Comparison of ENCODE assay signal across 8 cellular contexts in the genomic region with DNA sequence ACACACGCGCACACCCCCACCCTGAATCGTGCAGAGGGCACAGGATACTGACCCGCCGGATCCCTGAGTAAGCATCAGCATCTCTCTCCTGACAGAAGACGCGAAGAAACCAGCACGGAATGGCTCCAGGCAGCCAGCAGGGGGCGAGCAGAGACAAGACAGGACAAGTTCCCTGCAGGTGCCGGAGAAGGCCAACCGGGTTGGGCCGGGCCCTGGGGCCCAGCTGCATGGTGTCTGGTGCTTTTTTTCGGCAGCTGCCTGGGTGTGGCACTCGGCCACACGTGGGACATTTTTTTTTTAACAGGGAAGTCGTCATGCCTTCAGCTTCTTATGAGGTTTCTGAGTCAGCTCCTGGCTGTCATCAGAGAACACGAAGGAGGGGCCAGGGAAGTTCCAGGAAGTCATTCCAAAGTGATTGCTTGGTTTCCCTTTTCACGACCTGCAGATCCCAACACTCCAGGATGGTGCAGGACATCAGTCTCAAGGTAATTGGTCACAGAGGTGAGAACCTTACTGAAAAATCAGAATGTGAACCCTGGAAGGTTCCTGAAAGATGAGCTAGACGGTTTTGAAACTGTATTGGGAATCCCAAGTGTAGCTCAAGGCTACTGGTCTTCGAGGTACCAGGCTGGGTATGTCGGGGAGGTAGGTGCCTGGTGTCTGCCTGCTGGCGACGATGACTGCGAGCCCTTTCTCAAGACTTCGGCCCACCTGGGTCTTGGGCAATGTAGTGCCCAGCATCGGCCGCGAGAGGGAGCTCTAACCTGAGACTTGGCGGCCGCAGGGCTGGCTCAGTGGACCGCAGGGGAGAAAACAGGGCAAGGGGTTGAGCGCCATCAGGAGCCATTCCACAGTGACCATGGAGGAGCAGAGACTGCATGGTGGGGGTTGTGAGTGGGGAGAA.
DNase-seq lines count a peak whose midpoint lies in the region; ATAC-seq and TF ChIP-seq lines count a peak whose summit lies in the region.

No MANE protein-coding gene starts in this region.

- DNase-seq in NCI-H2196 treated with DMSO at 0.1 percent for 48 hours (lab: John Stamatoyannopoulos, UW; ENCODE audit: unreplicated experiment) (peak; percentile 89), mammary epithelial cell (peak; percentile 99), inferior parietal cortex (ENCODE audit: extremely low spot score) (peak; percentile 87), smooth muscle cell of the brain vasculature (ENCODE audit: low read depth, low spot score) (peak; percentile 72)

- in situ Hi-C loops in mammary epithelial cell (cut with MboI; ENCODE audit: low sequenced_read_pairs in 2 of 2): loop anchor here (5.0 to 25.0 kb wide), 4 partner anchors 237 to 505 kb away; no protein-coding TSS in a partner anchor

- BruUV-seq in mammary epithelial cell (replicated peaks; lab: Mats Ljungman, UMichigan): TSS peak; percentile 84

- TF ChIP-seq CTCF in GM12873 (IDR thresholded peaks at IDR 0.05; ENCODE audit: insufficient read depth, low read depth, low read length, missing control alignments) (peak; percentile 97), WI38 (IDR thresholded peaks at IDR 0.05; ENCODE audit: low read depth, low read length) (peak; percentile 96), mammary epithelial cell (conservative IDR thresholded peaks at IDR 0.05 in 1 of 2, IDR thresholded peaks at IDR 0.05 in 1 of 2; ENCODE audit: extremely low read depth in 1 of 2, insufficient read depth in 1 of 2, low read depth in 1 of 2, low read length in 2 of 2) (peak; percentile 93 to 99)

- H3K9ac ChIP-seq in mammary epithelial cell (ENCODE audit: insufficient read depth, low read length): peak overlapping the region; percentile 77

- H3K27ac ChIP-seq in mammary epithelial cell (ENCODE audit: insufficient read depth, low read depth, low read length): peak overlapping the region; percentile 94

- H2AFZ ChIP-seq in mammary epithelial cell (ENCODE audit: low read depth, low read length): peak overlapping the region; percentile 77

- ATAC-seq in HG02981 (IDR thresholded peaks at IDR 0.05; ENCODE audit: unreplicated experiment) (peak; percentile 64), HG03378 (IDR thresholded peaks at IDR 0.05; ENCODE audit: unreplicated experiment) (no peak)

- no peaks in the 10 kb centered on the region for H3K79me2 ChIP-seq in mammary epithelial cell (ENCODE audit: insufficient read depth, low read length)

- no peaks in the 10 kb centered on the region for H4K20me1 ChIP-seq in mammary epithelial cell (ENCODE audit: insufficient read depth, low read length)

- no peaks in the 10 kb centered on the region for H3K36me3 ChIP-seq in mammary epithelial cell (ENCODE audit: insufficient read depth, low read length)

- intact Hi-C loops in mammary epithelial cell (cut with micrococcal nuclease): loop anchor here (1.0 to 5.0 kb wide), 15 partner anchors 67 to 977 kb away; a partner anchor contains a TSS

- WGBS in mammary epithelial cell (ENCODE audit: low coverage, missing lambda C conversion rate): 1% methylated on average over 16 of the region's 32 CpGs

- CTCF ChIA-PET in mammary epithelial cell (lab: Charles Lee; ENCODE audit: low non-redundant PET): interaction anchor here (0.5 to 1.7 kb wide), 20 partner anchors 9 to 971 kb away, joined by 3 to 8 read pairs (median 5); no protein-coding TSS in a partner anchor

- peak overlapping the region; percentile 14; the same call in 1 of the 2 replicates for H3K4me3 ChIP-seq in WI38 (ENCODE audit: low read depth, low read length)
- peak overlapping the region in 2 of 3 experiments; percentile 9 to 38 for H3K4me3 ChIP-seq in mammary epithelial cell (replicated peaks in 1 of 3; ENCODE audit: insufficient read depth in 1 of 3, low read depth in 2 of 3, low read length in 3 of 3)

- dilution Hi-C loops in mammary epithelial cell (cut with HindIII; ENCODE audit: low sequenced_read_pairs): loop anchor here (10.0 to 25.0 kb wide), 2 partner anchors 195 to 512 kb away; a partner anchor contains a TSS

- peaks cover 46% of the 10 kb centered on the region for H3K4me1 ChIP-seq in mammary epithelial cell (ENCODE audit: insufficient read depth, low read length)

- no peaks in the 10 kb centered on the region for H3K27me3 ChIP-seq in mammary epithelial cell (ENCODE audit: insufficient read depth, low read length)

- no peaks in the 10 kb centered on the region for H3K9me3 ChIP-seq in mammary epithelial cell (replicated peaks; ENCODE audit: insufficient read depth, low read length)

- peak overlapping the region; percentile 76 for H3K4me2 ChIP-seq in mammary epithelial cell (ENCODE audit: insufficient read depth, low read depth, low read length)
